ENCODE assay signal across 1 cellular context in genomic region chr16:15913046-15913698, GRCh38.
TF ChIP-seq lines count a peak whose summit lies in the region.

No MANE protein-coding gene starts in this region.

TF ChIP-seq in K562, 482 proteins besides CTCF, POLR2A, EP300 and RAD21:
- TF ChIP-seq NKRF (IDR thresholded peaks at IDR 0.05; ENCODE audit: borderline replicate concordance): no peak
- TF ChIP-seq RFX1 (IDR thresholded peaks at IDR 0.05): peak; percentile 61
- TF ChIP-seq CXXC5 (CRISPR knock-in tag; IDR thresholded peaks at IDR 0.05): no peak
